In genomic region chr4:77599378-77599777, GRCh38 we compare ENCODE assay signal across 7 cellular contexts. TPM values are rescaled to one million over a fixed set of nuclear protein-coding genes. Genes with fewer than 3 reads are reported as not detected.
DNase-seq lines count a peak whose midpoint lies in the region; ATAC-seq and TF ChIP-seq lines count a peak whose summit lies in the region.

No MANE protein-coding gene starts in this region.

- peaks cover 2% of the 10 kb centered on the region; the same call in 1 of the 2 replicates for H3K27me3 ChIP-seq in GM06990 (replicated peaks; ENCODE audit: control insufficient read depth, insufficient read depth, low read length)

- peak; percentile 64 for TF ChIP-seq CTCF in GM06990 (IDR thresholded peaks at IDR 0.05; ENCODE audit: insufficient read depth, low read length, poor library complexity, severe bottlenecking)
- peak; percentile 60 for TF ChIP-seq CTCF in WI38 (IDR thresholded peaks at IDR 0.05; ENCODE audit: low read depth, low read length)

- H3K4me3 ChIP-seq in GM06990 (replicated peaks; ENCODE audit: low read depth, low read length) (no peak overlapping the region), WI38 (ENCODE audit: low read depth, low read length) (no peak overlapping the region)

- ATAC-seq in left lobe of liver (peak; percentile 29), GM21717 (IDR thresholded peaks at IDR 0.05; ENCODE audit: unreplicated experiment) (no peak)

- no peak for DNase-seq in GM06990 (ENCODE audit: extremely low read depth, insufficient read length)
- peak; percentile 60 for DNase-seq in HT-29 (ENCODE audit: low spot score)
- DNase-seq in left lobe of liver (ENCODE audit: low spot score): no peak
- DNase-seq in activated CD8-positive, alpha-beta memory T cell treated with anti-CD3 and anti-CD28 coated beads, Interleukin-2, amount 50 U/mL, for 4 hours: no peak
- no peak for DNase-seq in NK-92 treated with Interleukin-12 subunit alpha and Interleukin-12 subunit beta, amount 100 ng/mL, for 24 hours (lab: John Stamatoyannopoulos, UW)

- H3K36me3 ChIP-seq in GM06990 (ENCODE audit: control insufficient read depth, insufficient read depth, low read length): no peaks in the 10 kb centered on the region

RNA-seq across cellular contexts. Expression of gene CXCL13, which starts 6.2 kb away (rescaled TPM):
- total RNA-seq in HT-29 (2014; rRNA removed; shearing (Covaris generic)): not detected in 2 replicates
- total RNA-seq in left lobe of liver: 52.3 TPM

Comparison
In these comparisons a context has a peak if more than half of its experiments do, and no peak if none do; other contexts are left out.
1. RNA of gene CXCL13, which starts 6.2 kb away (total RNA-seq): 52.3 TPM in left lobe of liver (single experiment); not detected in HT-29; every median in the first group is over 10 times any median in the second.